Comparison of ENCODE assay signal across 23 cellular contexts in genomic region chr11:32421992-32422391, GRCh38. TPM values are rescaled to one million over a fixed set of nuclear protein-coding genes. Genes with fewer than 3 reads are reported as not detected.
DNase-seq lines count a peak whose midpoint lies in the region; ATAC-seq and TF ChIP-seq lines count a peak whose summit lies in the region.
"Had no signal": no experiment of that assay in that cellular context is flagged by ENCODE, and none has a peak within 500 bp of the region (broad histone marks: within the 10 kb centered on the region; RNA-seq: fewer than 3 reads in every experiment).

No MANE protein-coding gene starts in this region.

- no peak for TF ChIP-seq CTCF in NB4 (IDR thresholded peaks at IDR 0.05; ENCODE audit: low read depth, low read length)
- TF ChIP-seq CTCF in natural killer cell (IDR thresholded peaks at IDR 0.05), result no peak

- no peak overlapping the region for H3K4me3 ChIP-seq in CD4-positive, alpha-beta memory T cell (ENCODE audit: low read length in 2 of 2)
- H3K4me3 ChIP-seq in NB4 (ENCODE audit: low read depth, low read length), result peak overlapping the region; percentile 50
- H3K4me3 ChIP-seq: ascending aorta, spleen had no signal

- H3K36me3 ChIP-seq in CD4-positive, alpha-beta memory T cell (ENCODE audit: insufficient read depth, low read length), result no peaks in the 10 kb centered on the region
- H3K36me3 ChIP-seq: ascending aorta, spleen had no signal

- peak overlapping the region in 4 of 7 donors; percentile 29 to 83 (median 54) for H3K27ac Mint-ChIP-seq in CD4-positive, alpha-beta memory T cell
- H3K27ac Mint-ChIP-seq in effector memory CD8-positive, alpha-beta T cell, result peak overlapping the region; percentile 41 to 44
- H3K27ac Mint-ChIP-seq in natural killer cell, result no peak overlapping the region
- H3K27ac Mint-ChIP-seq in activated CD4-positive, alpha-beta T cell treated with anti-CD3 and anti-CD28 coated beads for 36 hours, result no peak overlapping the region
- H3K27ac Mint-ChIP-seq: activated naive CD4-positive, alpha-beta T cell treated with anti-CD3 and anti-CD28 coated beads, Interleukin-2, amount 50 U/mL, for 72 hours; IgD-negative memory B cell; stimulated activated memory B cell treated with anti-CD40 and anti-IgM and Interleukin-4, amounts not matched to agents 10 μg/mL and 1 μg/mL and 100 μg/mL, for 72 hours had no signal

- peaks cover 8% of the 10 kb centered on the region for H3K27me3 ChIP-seq in CD4-positive, alpha-beta memory T cell (ENCODE audit: insufficient read depth, low read length)
- H3K27me3 ChIP-seq: ascending aorta had no signal

- H3K4me1 ChIP-seq in CD4-positive, alpha-beta memory T cell (ENCODE audit: insufficient read depth, low read length), result peaks cover 33% of the 10 kb centered on the region
- H3K4me1 ChIP-seq: ascending aorta had no signal

- POLR2A ChIA-PET in CD4-positive, alpha-beta memory T cell (lab: Charles Lee; ENCODE audit: partially characterized antibody), result no interaction called here
- POLR2A ChIA-PET in activated CD4-positive, alpha-beta T cell treated with anti-CD3 and anti-CD28 coated beads for 36 hours (lab: Charles Lee), result interaction anchor here (0.7 kb wide), 1 partner anchor 161 kb away, joined by 3 read pairs; no protein-coding TSS in a partner anchor

- H3K27me3 Mint-ChIP-seq in CD4-positive, alpha-beta memory T cell, result peaks cover 22 to 24% of the 10 kb centered on the region in 2 donors
- peaks cover 29 to 52% of the 10 kb centered on the region in 2 donors for H3K27me3 Mint-ChIP-seq in effector memory CD8-positive, alpha-beta T cell
- H3K27me3 Mint-ChIP-seq in natural killer cell (ENCODE audit: low read depth in 2 of 2), result peaks cover 30 to 32% of the 10 kb centered on the region in 2 donors
- H3K27me3 Mint-ChIP-seq in activated CD4-positive, alpha-beta T cell treated with anti-CD3 and anti-CD28 coated beads for 36 hours, result peaks cover 26% of the 10 kb centered on the region

- DNase-seq in A172 (ENCODE audit: low spot score), result peak; percentile 27
- no peak for DNase-seq in CD4-positive, alpha-beta memory T cell
- peak; percentile 69 for DNase-seq in NB4 (ENCODE audit: low read depth)
- no peak for DNase-seq in effector memory CD8-positive, alpha-beta T cell
- DNase-seq in NCI-H187 (lab: John Stamatoyannopoulos, UW), result no peak
- DNase-seq in natural killer cell, result no peak
- no peak for DNase-seq in nucleus accumbens (lab: John Stamatoyannopoulos, UW)
- no peak for DNase-seq in activated CD4-positive, alpha-beta T cell treated with anti-CD3 and anti-CD28 coated beads for 36 hours
- DNase-seq: activated CD8-positive, alpha-beta memory T cell treated with anti-CD3 and anti-CD28 coated beads, Interleukin-2, amount 50 U/mL, for 4 hours; left cardiac atrium; naive thymus-derived CD4-positive, alpha-beta T cell; NCI-H69; spleen; stimulated activated CD4-positive, alpha-beta T cell treated with anti-CD3 and anti-CD28 coated beads, Interleukin-2, amount 100 ng/mL, for 48 hours had no signal

- peaks cover 0 to 1% (median 0%) of the 10 kb centered on the region in 8 donors for H3K9me3 Mint-ChIP-seq in CD4-positive, alpha-beta memory T cell
- H3K9me3 Mint-ChIP-seq in effector memory CD8-positive, alpha-beta T cell, result no peaks in the 10 kb centered on the region
- no peaks in the 10 kb centered on the region for H3K9me3 Mint-ChIP-seq in natural killer cell
- no peaks in the 10 kb centered on the region for H3K9me3 Mint-ChIP-seq in activated CD4-positive, alpha-beta T cell treated with anti-CD3 and anti-CD28 coated beads for 36 hours (ENCODE audit: low read depth)
- H3K9me3 Mint-ChIP-seq: activated naive CD4-positive, alpha-beta T cell treated with anti-CD3 and anti-CD28 coated beads, Interleukin-2, amount 50 U/mL, for 72 hours; central memory CD8-positive, alpha-beta T cell; naive thymus-derived CD4-positive, alpha-beta T cell; stimulated activated memory B cell treated with anti-CD40 and anti-IgM and Interleukin-4, amounts not matched to agents 10 μg/mL and 1 μg/mL and 100 μg/mL, for 72 hours had no signal

- TF ChIP-seq POLR2A in NB4 (IDR thresholded peaks at IDR 0.05; ENCODE audit: extremely low read depth, insufficient read length), result no peak

- no peak for ATAC-seq in effector memory CD8-positive, alpha-beta T cell (replicated peaks)
- ATAC-seq in natural killer cell, result no peak
- no peak for ATAC-seq in activated CD4-positive, alpha-beta T cell treated with anti-CD3 and anti-CD28 coated beads for 36 hours
- ATAC-seq: activated naive CD4-positive, alpha-beta T cell treated with anti-CD3 and anti-CD28 coated beads, Interleukin-2, amount 50 U/mL, for 72 hours; left cardiac atrium; naive thymus-derived CD4-positive, alpha-beta T cell; SK-N-SH treated with all-trans-retinoic acid at 6 μM for 48 hours; stimulated activated memory B cell treated with anti-CD40 and anti-IgM and Interleukin-4, amounts not matched to agents 10 μg/mL and 1 μg/mL and 100 μg/mL, for 72 hours had no signal

- H3K4me1 Mint-ChIP-seq in CD4-positive, alpha-beta memory T cell, result peaks cover 16 to 42% (median 27%) of the 10 kb centered on the region in 4 donors
- peaks cover 6 to 13% of the 10 kb centered on the region in 2 donors for H3K4me1 Mint-ChIP-seq in effector memory CD8-positive, alpha-beta T cell (ENCODE audit: low read depth in 2 of 2)
- peaks cover 17 to 20% of the 10 kb centered on the region in 2 donors for H3K4me1 Mint-ChIP-seq in natural killer cell
- H3K4me1 Mint-ChIP-seq in activated CD4-positive, alpha-beta T cell treated with anti-CD3 and anti-CD28 coated beads for 36 hours, result peaks cover 20% of the 10 kb centered on the region

- intact Hi-C loops in CD4-positive, alpha-beta memory T cell (cut with micrococcal nuclease), result no loop called here
- intact Hi-C loops in natural killer cell (cut with micrococcal nuclease), result no loop called here
- intact Hi-C loops in activated CD4-positive, alpha-beta T cell treated with anti-CD3 and anti-CD28 coated beads for 36 hours (cut with DNase I, micrococcal nuclease), result no loop called here

- H3K36me3 Mint-ChIP-seq in CD4-positive, alpha-beta memory T cell, result no peaks in the 10 kb centered on the region
- no peaks in the 10 kb centered on the region for H3K36me3 Mint-ChIP-seq in effector memory CD8-positive, alpha-beta T cell (ENCODE audit: insufficient read depth)
- no peaks in the 10 kb centered on the region for H3K36me3 Mint-ChIP-seq in natural killer cell
- H3K36me3 Mint-ChIP-seq in activated CD4-positive, alpha-beta T cell treated with anti-CD3 and anti-CD28 coated beads for 36 hours (ENCODE audit: low read depth), result no peaks in the 10 kb centered on the region
- H3K36me3 Mint-ChIP-seq: activated naive CD4-positive, alpha-beta T cell treated with anti-CD3 and anti-CD28 coated beads, Interleukin-2, amount 50 U/mL, for 72 hours; IgD-negative memory B cell; stimulated activated memory B cell treated with anti-CD40 and anti-IgM and Interleukin-4, amounts not matched to agents 10 μg/mL and 1 μg/mL and 100 μg/mL, for 72 hours had no signal

- CTCF ChIA-PET in CD4-positive, alpha-beta memory T cell (lab: Charles Lee; ENCODE audit: partially characterized antibody), result no interaction called here
- CTCF ChIA-PET in activated CD4-positive, alpha-beta T cell treated with anti-CD3 and anti-CD28 coated beads for 36 hours (lab: Charles Lee), result interaction anchor here (0.8 to 1.9 kb wide), 4 partner anchors 48 to 371 kb away, joined by 3 to 4 read pairs (median 3); no protein-coding TSS in a partner anchor

- peak overlapping the region in 6 of 8 donors; percentile 8 to 83 (median 50) for H3K4me3 Mint-ChIP-seq in CD4-positive, alpha-beta memory T cell
- no peak overlapping the region for H3K4me3 Mint-ChIP-seq in effector memory CD8-positive, alpha-beta T cell
- H3K4me3 Mint-ChIP-seq in natural killer cell, result no peak overlapping the region
- H3K4me3 Mint-ChIP-seq in activated CD4-positive, alpha-beta T cell treated with anti-CD3 and anti-CD28 coated beads for 36 hours, result no peak overlapping the region
- H3K4me3 Mint-ChIP-seq: central memory CD8-positive, alpha-beta T cell; IgD-negative memory B cell; stimulated activated memory B cell treated with anti-CD40 and anti-IgM and Interleukin-4, amounts not matched to agents 10 μg/mL and 1 μg/mL and 100 μg/mL, for 72 hours had no signal

- no peak overlapping the region for H3K27ac ChIP-seq in CD4-positive, alpha-beta memory T cell (ENCODE audit: low read depth, low read length)
- H3K27ac ChIP-seq: ascending aorta, VCaP had no signal

- H3K9me3 ChIP-seq in CD4-positive, alpha-beta memory T cell (ENCODE audit: control insufficient read depth in 1 of 2, low read length in 2 of 2), result no peaks in the 10 kb centered on the region
- H3K9me3 ChIP-seq: ascending aorta, spleen had no signal

RNA-seq across cellular contexts. Expression of gene WT1, which starts 13.3 kb away (rescaled TPM):
- 1.9 and 6.4 TPM in 2 replicates for total RNA-seq in A172 (2014; rRNA removed; shearing (Covaris generic))
- not detected for total RNA-seq in CD4-positive, alpha-beta memory T cell
- not detected for polyA plus RNA-seq in CD4-positive, alpha-beta memory T cell
- total RNA-seq in natural killer cell, result not detected
- not detected for total RNA-seq in activated CD4-positive, alpha-beta T cell treated with anti-CD3 and anti-CD28 coated beads for 36 hours
- total RNA-seq: activated naive CD4-positive, alpha-beta T cell treated with anti-CD3 and anti-CD28 coated beads, Interleukin-2, amount 50 U/mL, for 72 hours; ascending aorta; naive thymus-derived CD4-positive, alpha-beta T cell; T-helper 2 cell treated with Interferon-gamma antibody and Interleukin-4, amounts not matched to agents 100 ng/mL and 5 ng/mL, for 36 hours had no signal
- polyA plus RNA-seq: AG04450; IgD-negative memory B cell; naive thymus-derived CD4-positive, alpha-beta T cell had no signal

Comparison
In these comparisons a context has a peak if more than half of its experiments do, and no peak if none do; other contexts are left out.
1. DNase-seq: peak in A172 (single experiment) and NB4 (single experiment); none in CD4-positive, alpha-beta memory T cell (0 of 5), effector memory CD8-positive, alpha-beta T cell (0 of 3), NCI-H187 (0 of 2), natural killer cell (single experiment), nucleus accumbens (0 of 56) and activated CD4-positive, alpha-beta T cell treated with anti-CD3 and anti-CD28 coated beads for 36 hours (single experiment).
2. H3K27ac Mint-ChIP-seq: peak in CD4-positive, alpha-beta memory T cell (4 of 7) and effector memory CD8-positive, alpha-beta T cell (2 of 2); none in natural killer cell (0 of 2) and activated CD4-positive, alpha-beta T cell treated with anti-CD3 and anti-CD28 coated beads for 36 hours (single experiment).
3. H3K4me3 Mint-ChIP-seq: peak in CD4-positive, alpha-beta memory T cell (6 of 8); none in effector memory CD8-positive, alpha-beta T cell (0 of 2), natural killer cell (single experiment) and activated CD4-positive, alpha-beta T cell treated with anti-CD3 and anti-CD28 coated beads for 36 hours (single experiment).